8 cellular contexts compared by ENCODE assay signal in genomic region chr5:55903121-55903701, GRCh38. TPM values are rescaled to one million over a fixed set of nuclear protein-coding genes. Genes with fewer than 3 reads are reported as not detected.
DNase-seq lines count a peak whose midpoint lies in the region; ATAC-seq, FAIRE-seq and TF ChIP-seq lines count a peak whose summit lies in the region.

No MANE protein-coding gene starts in this region.

- TF ChIP-seq EP300 in K562 (IDR thresholded peaks at IDR 0.05; ENCODE audit: low read length), result no peak

- no peak overlapping the region for H2AFZ ChIP-seq in K562 (ENCODE audit: low read depth, low read length)

- no peak overlapping the region for H3K4me2 ChIP-seq in K562 (ENCODE audit: insufficient read depth, low read length)

- no peaks in the 10 kb centered on the region for H4K20me1 ChIP-seq in K562 (replicated peaks; ENCODE audit: control insufficient read depth, insufficient read depth, low read length)

- DNase-seq in T1000 (lab: John Stamatoyannopoulos, UW) (peak; percentile 46), K562 (ENCODE audit: extremely low read depth in 1 of 4, low spot score in 3 of 4) (peak in 1 of 4 experiments; percentile 27), tibial artery (no peak), NCI-H2107 treated with DMSO at 0.1 percent for 48 hours (lab: John Stamatoyannopoulos, UW; ENCODE audit: unreplicated experiment) (no peak), NCI-H524 treated with DMSO at 0.1 percent for 48 hours (lab: John Stamatoyannopoulos, UW) (no peak)
- peak; percentile 32 for DNase-seq in stimulated activated CD8-positive, alpha-beta memory T cell treated with anti-CD3 and anti-CD28 coated beads, Interleukin-12 subunit alpha, Interleukin-12 subunit beta, amount 100 ng/mL, for 24 hours (ENCODE audit: extremely low read depth)

- H3K27ac ChIP-seq in K562 (ENCODE audit: extremely low read depth, low read depth, low read length) (no peak overlapping the region), tibial artery (no peak overlapping the region)

- no peak for TF ChIP-seq RAD21 in K562 (CRISPR knock-in tag; conservative IDR thresholded peaks at IDR 0.05 in 1 of 2, IDR thresholded peaks at IDR 0.05 in 1 of 2)

- H3K36me3 ChIP-seq in K562 (ENCODE audit: control insufficient read depth, insufficient read depth, low read length) (no peaks in the 10 kb centered on the region), tibial artery (no peaks in the 10 kb centered on the region)

- H3K9me1 ChIP-seq in K562 (ENCODE audit: control insufficient read depth, insufficient read depth, low read length), result no peaks in the 10 kb centered on the region

- in situ Hi-C loops in K562 (cut with MboI), result no loop called here

- no peak overlapping the region for H3K9ac ChIP-seq in K562 (ENCODE audit: insufficient read depth in 1 of 2, low read depth in 2 of 2, low read length in 2 of 2)

- TF ChIP-seq CTCF in K562 (IDR thresholded peaks at IDR 0.05 in 2 of 3, conservative IDR thresholded peaks at IDR 0.05 in 1 of 3; ENCODE audit: insufficient read depth in 2 of 3, low read depth in 1 of 3, low read length in 3 of 3) (no peak), tibial artery (IDR thresholded peaks at IDR 0.05) (no peak)

- H3K79me2 ChIP-seq in K562 (ENCODE audit: control insufficient read depth, insufficient read depth, low read length), result no peaks in the 10 kb centered on the region

- H3K9me3 ChIP-seq in K562 (replicated peaks; ENCODE audit: control insufficient read depth, insufficient read depth, low read depth, low read length) (no peaks in the 10 kb centered on the region), tibial artery (no peaks in the 10 kb centered on the region)

- no peak for TF ChIP-seq POLR2A in K562 (conservative IDR thresholded peaks at IDR 0.05)

- ATAC-seq in GM18909 (IDR thresholded peaks at IDR 0.05; ENCODE audit: poor library complexity, unreplicated experiment), result peak; percentile 86
- peak; percentile 83 for ATAC-seq in HG03045 (IDR thresholded peaks at IDR 0.05; ENCODE audit: unreplicated experiment)
- ATAC-seq in K562, result peak; percentile 72

- CTCF ChIA-PET in K562 (lab: Yijun Ruan, JAX; ENCODE audit: low intra/inter-chr PET ratio), result no interaction called here

- no peak for FAIRE-seq in K562 (lab: Jason Lieb, UNC)

- no TSS peak for BruUV-seq in K562 (replicated peaks; lab: Mats Ljungman, UMichigan)

- 3% methylated on average over 19 of the region's 19 CpGs for WGBS in K562 (ENCODE audit: insufficient coverage, low coverage, missing lambda C conversion rate)

- H3K27me3 ChIP-seq in K562 (ENCODE audit: control insufficient read depth in 2 of 2, insufficient read depth in 2 of 2, low read length in 2 of 2), result peaks cover 9 to 29% of the 10 kb centered on the region in 2 experiments
- no peaks in the 10 kb centered on the region for H3K27me3 ChIP-seq in tibial artery

- no peak overlapping the region for H3K4me3 ChIP-seq in K562
- no peak overlapping the region for H3K4me3 ChIP-seq in tibial artery

- H3K4me1 ChIP-seq in K562 (replicated peaks in 1 of 2; ENCODE audit: control insufficient read depth in 2 of 2, insufficient read depth in 2 of 2, low read length in 2 of 2) (no peaks in the 10 kb centered on the region), tibial artery (peaks cover 0 to 12% (median 0%) of the 10 kb centered on the region in 4 donors)

- POLR2A ChIA-PET in K562 (lab: Yijun Ruan, JAX), result interaction anchor here (1.2 kb wide), 1 partner anchor 14 kb away, joined by 3 read pairs; no protein-coding TSS in a partner anchor

- intact Hi-C loops in K562 (cut with micrococcal nuclease) (no loop called here), tibial artery (cut with DNase I; ENCODE audit: low total_unique reads) (no loop called here)

TF ChIP-seq in K562, 482 proteins besides CTCF, POLR2A, EP300 and RAD21 (continues in another document):
- TF ChIP-seq DPF2 (IDR thresholded peaks at IDR 0.05) (no peak), BHLHE40 (IDR thresholded peaks at IDR 0.05; ENCODE audit: low read length) (peak; percentile 57), BACH1 (tag; IDR thresholded peaks at IDR 0.05) (no peak), DEAF1 (CRISPR knock-in tag; IDR thresholded peaks at IDR 0.05) (no peak), USF2 (CRISPR knock-in tag; IDR thresholded peaks at IDR 0.05) (no peak), ZBTB11 (CRISPR knock-in tag; IDR thresholded peaks at IDR 0.05) (no peak), ZNF436 (CRISPR knock-in tag; IDR thresholded peaks at IDR 0.05) (no peak), ZC3H8 (IDR thresholded peaks at IDR 0.05) (no peak), FOSL1 (tag; conservative IDR thresholded peaks at IDR 0.05) (peak; percentile 38; the same call in 1 of the 2 replicates), RBM34 (IDR thresholded peaks at IDR 0.05; ENCODE audit: borderline replicate concordance, insufficient read depth, low read length) (no peak), MITF (IDR thresholded peaks at IDR 0.05) (no peak)

RNA-seq across cellular contexts. Expression of gene IL31RA, which starts 52.1 kb away (rescaled TPM):
- total RNA-seq in K562 (2011; cell fraction: chromatin; rRNA removed; ENCODE audit: low replicate concordance), result not detected in 2 replicates
- not detected in 2 replicates for total RNA-seq in K562 (2011; cell fraction: nucleolus; rRNA removed)
- total RNA-seq in K562 (2011; cell fraction: nucleoplasm; rRNA removed), result not detected in 2 replicates
- total RNA-seq in K562 (2014; rRNA removed) (not detected in 2 replicates), K562 (2014; rRNA removed; fragmentation: Illumina TruSeq; extraction: Trizol) (not detected in 2 replicates), K562 (2015; rRNA removed; fragmentation: Illumina TruSeq; extraction: Trizol) (not detected in 2 replicates), K562 (2021) (not detected in 2 replicates)
- polyA plus RNA-seq in K562 (2011; rRNA removed) (not detected in 2 replicates), K562 (2014; fragmentation: Illumina TruSeq; extraction: Trizol) (not detected in 2 replicates), K562 (2014; fragmentation: Nextera tagmentation; extraction: Ambion mirVana) (not detected), K562 (2014; rRNA removed) (not detected in 2 replicates)
- not detected in 2 replicates for polyA plus RNA-seq in K562 (2011; cell fraction: cytosol; rRNA removed)
- polyA plus RNA-seq in K562 (2011; cell fraction: nucleus; rRNA removed), result not detected in 2 replicates
- polyA plus RNA-seq in K562 (2012), result 0.06 TPM in 1 of 2 replicates, not detected in the other
- polyA minus RNA-seq in K562 (2011; rRNA and poly(A)+ RNA removed), result not detected in 2 replicates
- polyA minus RNA-seq in K562 (2011; cell fraction: cytosol; rRNA and poly(A)+ RNA removed), result not detected in 2 replicates
- polyA minus RNA-seq in K562 (2011; cell fraction: nucleus; rRNA and poly(A)+ RNA removed), result not detected in 2 replicates

Comparison
In these comparisons a context has a peak if more than half of its experiments do, and no peak if none do; other contexts are left out.
1. DNase-seq: peak in T1000 (single experiment) and stimulated activated CD8-positive, alpha-beta memory T cell treated with anti-CD3 and anti-CD28 coated beads, Interleukin-12 subunit alpha, Interleukin-12 subunit beta, amount 100 ng/mL, for 24 hours (single experiment); none in tibial artery (0 of 2), NCI-H2107 treated with DMSO at 0.1 percent for 48 hours (single experiment) and NCI-H524 treated with DMSO at 0.1 percent for 48 hours (single experiment).
2. Peak in every context shown above with its lines, with median percentiles within 50 percentile points of each other: ATAC-seq.